In the genomic region with DNA sequence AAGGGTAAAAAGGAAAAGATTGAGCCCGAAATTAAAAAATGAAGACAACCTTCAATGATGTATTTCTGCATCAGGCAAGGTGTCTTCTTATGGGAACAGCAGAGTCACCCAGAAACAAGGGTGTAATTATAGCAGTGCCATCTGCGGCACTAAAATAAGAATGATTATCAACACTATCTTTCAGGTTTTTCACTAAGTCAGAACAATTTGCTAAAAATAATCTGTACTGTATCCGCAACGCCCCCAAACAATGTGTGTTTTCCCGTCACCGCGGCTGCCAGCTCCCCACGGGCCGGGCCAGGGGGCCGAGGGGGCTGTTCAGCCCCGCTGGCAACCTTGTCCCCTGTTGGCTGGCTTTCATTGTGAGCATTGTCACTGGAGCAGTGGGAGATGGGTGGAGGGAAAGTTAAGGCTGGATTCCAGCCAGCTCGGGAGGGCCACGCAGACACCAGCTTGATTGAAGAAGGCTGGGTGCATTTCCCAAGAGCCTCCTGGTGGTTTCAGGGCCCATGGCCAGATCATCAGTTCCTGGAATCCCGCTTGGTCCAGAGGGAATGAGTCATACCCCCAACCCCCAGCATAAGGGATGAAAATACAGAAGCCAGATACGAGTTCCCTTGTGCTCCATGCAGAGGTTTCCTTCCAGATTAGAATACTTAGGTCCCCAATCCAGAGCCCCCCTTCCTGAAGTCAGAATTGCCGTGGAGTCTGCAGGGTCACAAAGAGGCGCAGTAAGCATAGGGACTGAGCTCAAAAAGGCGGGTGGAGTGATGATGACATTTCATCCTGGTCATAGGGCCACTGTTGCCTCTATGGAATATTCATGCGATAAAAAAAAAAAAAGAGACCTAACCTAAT, we compare ENCODE assay signal across 9 cellular contexts.
DNase-seq lines count a peak whose midpoint lies in the region; ATAC-seq, FAIRE-seq and TF ChIP-seq lines count a peak whose summit lies in the region.
"Had no signal": no experiment of that assay in that cellular context is flagged by ENCODE, and none has a peak within 500 bp of the region (broad histone marks: within the 10 kb centered on the region; RNA-seq: fewer than 3 reads in every experiment).

No MANE protein-coding gene starts in this region.

- H4K8ac ChIP-seq in trophoblast cell (ENCODE audit: low read depth, low read length): no peak overlapping the region

- no peaks in the 10 kb centered on the region for H3K79me2 ChIP-seq in trophoblast cell (ENCODE audit: control insufficient read depth, insufficient read depth, low read length, poor library complexity)
- H3K79me2 ChIP-seq in PC-9 (ENCODE audit: low read depth): no peaks in the 10 kb centered on the region

- no peaks in the 10 kb centered on the region for H3K79me1 ChIP-seq in trophoblast cell (ENCODE audit: low read length)

- H3K9me2 ChIP-seq in PC-9 (ENCODE audit: insufficient read depth): no peaks in the 10 kb centered on the region

- no peak overlapping the region for H2AFZ ChIP-seq in trophoblast cell (ENCODE audit: insufficient read depth, low read length, poor library complexity)
- H2AFZ ChIP-seq in PC-9: no peak overlapping the region

- H3K14ac ChIP-seq in trophoblast cell (ENCODE audit: low read length): no peak overlapping the region

- intact Hi-C loops in PC-9 (cut with micrococcal nuclease; ENCODE audit: unreplicated experiment): no loop called here

- H3K27me3 ChIP-seq in trophoblast cell (ENCODE audit: insufficient read depth, low read length) (no peaks in the 10 kb centered on the region), PC-9 (ENCODE audit: insufficient read depth, low read depth) (peaks cover 17% of the 10 kb centered on the region; the same call in 1 of the 2 replicates)

- no peaks in the 10 kb centered on the region for H3F3A ChIP-seq in PC-9 (ENCODE audit: insufficient read depth, low read depth)

- in situ Hi-C loops in SK-MEL-5 (cut with HindIII; ENCODE audit: low pct_unique_long_range_greater_than_20kb, low sequenced_read_pairs): no loop called here

- no peak overlapping the region for H3K4ac ChIP-seq in trophoblast cell (ENCODE audit: low read depth, low read length)

- H3K4me2 ChIP-seq in trophoblast cell (ENCODE audit: low read length) (no peak overlapping the region), PC-9 (no peak overlapping the region)

- no peak overlapping the region for H3K4me3 Mint-ChIP-seq in activated CD4-positive, alpha-beta memory T cell treated with anti-CD3 and anti-CD28 coated beads, Interleukin-2, amount 10 ng/mL, durations not matched to agents 7 days and 5 days
- H3K4me3 Mint-ChIP-seq: stimulated activated naive B cell treated with anti-CD40 and anti-IgM and Interleukin-4, amounts not matched to agents 10 μg/mL and 1 μg/mL and 100 μg/mL, for 72 hours had no signal

- H3K4me3 ChIP-seq in trophoblast cell (ENCODE audit: low read depth, low read length): no peak overlapping the region
- no peak overlapping the region for H3K4me3 ChIP-seq in PC-9

- H3K27ac ChIP-seq in trophoblast cell (ENCODE audit: low read depth, low read length) (no peak overlapping the region), PC-9 (no peak overlapping the region)

- no peaks in the 10 kb centered on the region for H3K36me3 Mint-ChIP-seq in activated CD4-positive, alpha-beta memory T cell treated with anti-CD3 and anti-CD28 coated beads, Interleukin-2, amount 10 ng/mL, durations not matched to agents 7 days and 5 days (ENCODE audit: low read depth)
- H3K36me3 Mint-ChIP-seq: stimulated activated naive B cell treated with anti-CD40 and anti-IgM and Interleukin-4, amounts not matched to agents 10 μg/mL and 1 μg/mL and 100 μg/mL, for 72 hours had no signal

- no peak overlapping the region for H3K9ac ChIP-seq in trophoblast cell (ENCODE audit: low read length)

- peaks cover 2% of the 10 kb centered on the region for H3K9me3 ChIP-seq in trophoblast cell (ENCODE audit: insufficient read depth, low read depth, low read length)
- H3K9me3 ChIP-seq in PC-9 (ENCODE audit: insufficient read depth, low read depth): no peaks in the 10 kb centered on the region

- no peak overlapping the region for H2BK120ac ChIP-seq in trophoblast cell (ENCODE audit: insufficient read depth, low read length, poor library complexity)

- no peaks in the 10 kb centered on the region for H3K9me3 Mint-ChIP-seq in activated CD4-positive, alpha-beta memory T cell treated with anti-CD3 and anti-CD28 coated beads, Interleukin-2, amount 10 ng/mL, durations not matched to agents 7 days and 5 days

- H3K27ac Mint-ChIP-seq in activated CD4-positive, alpha-beta memory T cell treated with anti-CD3 and anti-CD28 coated beads, Interleukin-2, amount 10 ng/mL, durations not matched to agents 7 days and 5 days: no peak overlapping the region
- H3K27ac Mint-ChIP-seq: stimulated activated naive B cell treated with anti-CD40 and anti-IgM and Interleukin-4, amounts not matched to agents 10 μg/mL and 1 μg/mL and 100 μg/mL, for 72 hours had no signal

- DNase-seq in HT1080 (ENCODE audit: low read depth) (peak; percentile 79), SK-MEL-5 (ENCODE audit: low read depth, low spot score) (peak; percentile 90), frontal cortex (ENCODE audit: low spot score in 2 of 2) (peak; percentile 42 to 76), trophoblast cell (peak; percentile 69 to 72), SKM-1 (lab: John Stamatoyannopoulos, UW; ENCODE audit: unreplicated experiment) (no peak), PC-9 (no peak)
- DNase-seq in activated CD4-positive, alpha-beta memory T cell treated with anti-CD3 and anti-CD28 coated beads, Interleukin-2, amount 10 ng/mL, durations not matched to agents 7 days and 5 days: no peak
- DNase-seq: stimulated activated naive B cell treated with anti-CD40 and anti-IgM and Interleukin-4, amounts not matched to agents 10 μg/mL and 1 μg/mL and 100 μg/mL, for 72 hours had no signal

- POLR2A ChIA-PET in PC-9 (lab: Charles Lee; ENCODE audit: unreplicated experiment): no interaction called here
- POLR2A ChIA-PET in activated CD4-positive, alpha-beta memory T cell treated with anti-CD3 and anti-CD28 coated beads, Interleukin-2, amount 10 ng/mL, durations not matched to agents 7 days and 5 days (lab: Charles Lee): no interaction called here

- no peak overlapping the region for H4K12ac ChIP-seq in trophoblast cell (ENCODE audit: low read depth, low read length)

- H3K36me3 ChIP-seq in trophoblast cell (ENCODE audit: control insufficient read depth in 1 of 2, insufficient read depth in 2 of 2, low read length in 2 of 2) (no peaks in the 10 kb centered on the region), PC-9 (ENCODE audit: low read depth) (no peaks in the 10 kb centered on the region)

- WGBS in trophoblast cell (ENCODE audit: extremely low coverage, insufficient coverage, insufficient read length): no CpG with 5 or more reads among the region's 19 CpGs

- no peak overlapping the region for H2AK5ac ChIP-seq in trophoblast cell (ENCODE audit: low read length)

- H3K4me1 ChIP-seq in trophoblast cell (ENCODE audit: control insufficient read depth in 1 of 2, insufficient read depth in 2 of 2, low read length in 2 of 2) (no peaks in the 10 kb centered on the region), PC-9 (replicated peaks; ENCODE audit: insufficient read depth) (no peaks in the 10 kb centered on the region)

- no peak for TF ChIP-seq CTCF in PC-9 (conservative IDR thresholded peaks at IDR 0.05)

- no peak for FAIRE-seq in frontal cortex (lab: Jason Lieb, UNC)

- no peak overlapping the region for H2BK12ac ChIP-seq in trophoblast cell (ENCODE audit: low read length)

- no peak overlapping the region for H3K23ac ChIP-seq in trophoblast cell (ENCODE audit: low read length)

- H4K20me1 ChIP-seq in PC-9 (ENCODE audit: insufficient read depth): no peaks in the 10 kb centered on the region

- no peak overlapping the region for H3K18ac ChIP-seq in trophoblast cell (ENCODE audit: low read length)

- H4K91ac ChIP-seq in trophoblast cell (ENCODE audit: low read depth, low read length): no peak overlapping the region

- no TSS peak for BruUV-seq in PC-9 (replicated peaks; lab: Mats Ljungman, UMichigan)

- peaks cover 6% of the 10 kb centered on the region for H3K27me3 Mint-ChIP-seq in activated CD4-positive, alpha-beta memory T cell treated with anti-CD3 and anti-CD28 coated beads, Interleukin-2, amount 10 ng/mL, durations not matched to agents 7 days and 5 days
- H3K27me3 Mint-ChIP-seq: stimulated activated naive B cell treated with anti-CD40 and anti-IgM and Interleukin-4, amounts not matched to agents 10 μg/mL and 1 μg/mL and 100 μg/mL, for 72 hours had no signal

- ATAC-seq in GM18517 (IDR thresholded peaks at IDR 0.05; ENCODE audit: unreplicated experiment): peak; percentile 57

- H2BK5ac ChIP-seq in trophoblast cell (ENCODE audit: low read depth, low read length, poor library complexity): no peak overlapping the region

- CTCF ChIA-PET in PC-9 (lab: Charles Lee): no interaction called here
- CTCF ChIA-PET in activated CD4-positive, alpha-beta memory T cell treated with anti-CD3 and anti-CD28 coated beads, Interleukin-2, amount 10 ng/mL, durations not matched to agents 7 days and 5 days (lab: Charles Lee): interaction anchor here (0.9 kb wide), 1 partner anchor 24 kb away, joined by 3 read pairs; no protein-coding TSS in a partner anchor

- H3K4me1 Mint-ChIP-seq in activated CD4-positive, alpha-beta memory T cell treated with anti-CD3 and anti-CD28 coated beads, Interleukin-2, amount 10 ng/mL, durations not matched to agents 7 days and 5 days: peaks cover 18% of the 10 kb centered on the region

Comparison
In these comparisons a context has a peak if more than half of its experiments do, and no peak if none do; other contexts are left out.
1. DNase-seq: peak in HT1080 (single experiment), SK-MEL-5 (single experiment), frontal cortex (2 of 2) and trophoblast cell (2 of 2); none in SKM-1 (single experiment), PC-9 (0 of 2) and activated CD4-positive, alpha-beta memory T cell treated with anti-CD3 and anti-CD28 coated beads, Interleukin-2, amount 10 ng/mL, durations not matched to agents 7 days and 5 days (single experiment).